In genomic region chr4:125961626-125962025, GRCh38 we compare ENCODE assay signal across 17 cellular contexts.
DNase-seq lines count a peak whose midpoint lies in the region; ATAC-seq and TF ChIP-seq lines count a peak whose summit lies in the region.
"Had no signal": no experiment of that assay in that cellular context is flagged by ENCODE, and none has a peak within 500 bp of the region (broad histone marks: within the 10 kb centered on the region; RNA-seq: fewer than 3 reads in every experiment).

No MANE protein-coding gene starts in this region.

- H3K27me3 ChIP-seq in RWPE2 (ENCODE audit: insufficient read depth, poor library complexity, severe bottlenecking) (no peaks in the 10 kb centered on the region), PC-9 (ENCODE audit: insufficient read depth, low read depth) (no peaks in the 10 kb centered on the region)
- H3K27me3 ChIP-seq: BLaER1 had no signal

- peak; percentile 18 for DNase-seq in RWPE2 (ENCODE audit: low spot score)
- peak; percentile 47 for DNase-seq in chondrocyte (ENCODE audit: low spot score)
- peak; percentile 81 for DNase-seq in mesenteric fat pad (ENCODE audit: low spot score)
- no peak for DNase-seq in PC-9
- no peak for DNase-seq in posterior cingulate gyrus
- DNase-seq: CD4-positive, alpha-beta memory T cell; DMS153; DMS79; GF-D8; GOT3; H9 had no signal

- peaks cover 3% of the 10 kb centered on the region for H3K27me3 Mint-ChIP-seq in chondrocyte (ENCODE audit: low read depth)
- H3K27me3 Mint-ChIP-seq: CD4-positive, alpha-beta memory T cell; IgD-negative memory B cell had no signal

- no peaks in the 10 kb centered on the region for H3K4me1 Mint-ChIP-seq in chondrocyte (ENCODE audit: low read depth)
- H3K4me1 Mint-ChIP-seq: CD14-positive monocyte; CD4-positive, alpha-beta memory T cell; H9; IgD-negative memory B cell had no signal

- no peaks in the 10 kb centered on the region for H3F3A ChIP-seq in PC-9 (ENCODE audit: insufficient read depth, low read depth)

- no peaks in the 10 kb centered on the region for H3K79me2 ChIP-seq in PC-9 (ENCODE audit: low read depth)

- H3K9me2 ChIP-seq in PC-9 (ENCODE audit: insufficient read depth): no peaks in the 10 kb centered on the region

- H3K4me3 ChIP-seq in RWPE2 (ENCODE audit: severe bottlenecking) (no peak overlapping the region), PC-9 (no peak overlapping the region)
- H3K4me3 ChIP-seq: A549, BLaER1 had no signal

- H3K36me3 ChIP-seq in RWPE2 (ENCODE audit: low read depth) (no peaks in the 10 kb centered on the region), PC-9 (ENCODE audit: low read depth) (no peaks in the 10 kb centered on the region)
- H3K36me3 ChIP-seq: BLaER1 had no signal

- H4K20me1 ChIP-seq in PC-9 (ENCODE audit: insufficient read depth): no peaks in the 10 kb centered on the region
- H4K20me1 ChIP-seq: BLaER1 had no signal

- no peak overlapping the region for H3K27ac ChIP-seq in RWPE2 (ENCODE audit: poor library complexity, severe bottlenecking)
- H3K27ac ChIP-seq in PC-9: no peak overlapping the region
- H3K27ac ChIP-seq: A549, BLaER1 had no signal

- no peak for ATAC-seq in RWPE2 (ENCODE audit: low read depth)
- no peak for ATAC-seq in GM18517 (IDR thresholded peaks at IDR 0.05; ENCODE audit: unreplicated experiment)
- ATAC-seq: A549, HepG2 had no signal

- H3K4me1 ChIP-seq in RWPE2 (ENCODE audit: insufficient read depth, poor library complexity, severe bottlenecking) (no peaks in the 10 kb centered on the region), PC-9 (replicated peaks; ENCODE audit: insufficient read depth) (no peaks in the 10 kb centered on the region)
- H3K4me1 ChIP-seq: A549, BLaER1 had no signal

- no peak overlapping the region for H3K4me2 ChIP-seq in PC-9
- H3K4me2 ChIP-seq: A549, BLaER1 had no signal

- no peaks in the 10 kb centered on the region for H3K36me3 Mint-ChIP-seq in chondrocyte (ENCODE audit: low read depth)
- H3K36me3 Mint-ChIP-seq: CD14-positive monocyte; CD4-positive, alpha-beta memory T cell; IgD-negative memory B cell had no signal

- CTCF ChIA-PET in PC-9 (lab: Charles Lee): no interaction called here

- H2AFZ ChIP-seq in PC-9: no peak overlapping the region

- intact Hi-C loops in PC-9 (cut with micrococcal nuclease; ENCODE audit: unreplicated experiment) (no loop called here), posterior cingulate gyrus (cut with DNase I) (no loop called here)

- peaks cover 4% of the 10 kb centered on the region for H3K9me3 Mint-ChIP-seq in chondrocyte (ENCODE audit: low read depth)
- H3K9me3 Mint-ChIP-seq: H9 had no signal

- no peaks in the 10 kb centered on the region for H3K9me3 ChIP-seq in RWPE2 (ENCODE audit: severe bottlenecking)
- H3K9me3 ChIP-seq in PC-9 (ENCODE audit: insufficient read depth, low read depth): no peaks in the 10 kb centered on the region
- H3K9me3 ChIP-seq: A549, BLaER1 had no signal

- no TSS peak for BruUV-seq in PC-9 (replicated peaks; lab: Mats Ljungman, UMichigan)

- POLR2A ChIA-PET in PC-9 (lab: Charles Lee; ENCODE audit: unreplicated experiment): interaction anchor here (0.7 kb wide), 1 partner anchor 143 kb away, joined by 3 read pairs; no protein-coding TSS in a partner anchor

- no peak overlapping the region for H3K27ac Mint-ChIP-seq in chondrocyte (ENCODE audit: unreplicated experiment)
- H3K27ac Mint-ChIP-seq: CD14-positive monocyte; CD4-positive, alpha-beta memory T cell; H9; IgD-negative memory B cell had no signal

- H3K4me3 Mint-ChIP-seq in chondrocyte (ENCODE audit: unreplicated experiment): no peak overlapping the region
- H3K4me3 Mint-ChIP-seq: CD14-positive monocyte; CD4-positive, alpha-beta memory T cell; H9; IgD-negative memory B cell had no signal

- TF ChIP-seq CTCF in RWPE2 (IDR thresholded peaks at IDR 0.05; ENCODE audit: poor library complexity, severe bottlenecking): no peak
- no peak for TF ChIP-seq CTCF in chondrocyte (IDR thresholded peaks at IDR 0.05)
- TF ChIP-seq CTCF in PC-9 (conservative IDR thresholded peaks at IDR 0.05): no peak

Comparison
In these comparisons a context has a peak if more than half of its experiments do, and no peak if none do; other contexts are left out.
1. DNase-seq: peak in RWPE2 (single experiment), chondrocyte (single experiment) and mesenteric fat pad (single experiment); none in PC-9 (0 of 2) and posterior cingulate gyrus (0 of 10).